1 cellular context compared by ENCODE assay signal in the genomic region with DNA sequence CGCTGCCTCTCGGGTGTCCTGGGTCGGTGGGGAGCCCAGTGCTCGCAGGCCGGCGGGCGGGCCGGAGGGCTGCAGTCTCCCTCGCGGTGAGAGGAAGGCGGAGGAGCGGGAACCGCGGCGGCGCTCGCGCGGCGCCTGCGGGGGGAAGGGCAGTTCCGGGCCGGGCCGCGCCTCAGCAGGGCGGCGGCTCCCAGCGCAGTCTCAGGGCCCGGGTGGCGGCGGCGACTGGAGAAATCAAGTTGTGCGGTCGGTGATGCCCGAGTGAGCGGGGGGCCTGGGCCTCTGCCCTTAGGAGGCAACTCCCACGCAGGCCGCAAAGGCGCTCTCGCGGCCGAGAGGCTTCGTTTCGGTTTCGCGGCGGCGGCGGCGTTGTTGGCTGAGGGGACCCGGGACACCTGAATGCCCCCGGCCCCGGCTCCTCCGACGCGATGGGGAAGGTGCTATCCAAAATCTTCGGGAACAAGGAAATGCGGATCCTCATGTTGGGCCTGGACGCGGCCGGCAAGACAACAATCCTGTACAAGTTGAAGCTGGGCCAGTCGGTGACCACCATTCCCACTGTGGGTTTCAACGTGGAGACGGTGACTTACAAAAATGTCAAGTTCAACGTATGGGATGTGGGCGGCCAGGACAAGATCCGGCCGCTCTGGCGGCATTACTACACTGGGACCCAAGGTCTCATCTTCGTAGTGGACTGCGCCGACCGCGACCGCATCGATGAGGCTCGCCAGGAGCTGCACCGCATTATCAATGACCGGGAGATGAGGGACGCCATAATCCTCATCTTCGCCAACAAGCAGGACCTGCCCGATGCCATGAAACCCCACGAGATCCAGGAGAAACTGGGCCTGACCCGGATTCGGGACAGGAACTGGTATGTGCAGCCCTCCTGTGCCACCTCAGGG.
TF ChIP-seq lines count a peak whose summit lies in the region.

No MANE protein-coding gene starts in this region.

TF ChIP-seq in GM12878, 131 proteins besides CTCF, POLR2A, EP300 and RAD21 (continued from another document and continues in another):
- TF ChIP-seq, protein P1, sequence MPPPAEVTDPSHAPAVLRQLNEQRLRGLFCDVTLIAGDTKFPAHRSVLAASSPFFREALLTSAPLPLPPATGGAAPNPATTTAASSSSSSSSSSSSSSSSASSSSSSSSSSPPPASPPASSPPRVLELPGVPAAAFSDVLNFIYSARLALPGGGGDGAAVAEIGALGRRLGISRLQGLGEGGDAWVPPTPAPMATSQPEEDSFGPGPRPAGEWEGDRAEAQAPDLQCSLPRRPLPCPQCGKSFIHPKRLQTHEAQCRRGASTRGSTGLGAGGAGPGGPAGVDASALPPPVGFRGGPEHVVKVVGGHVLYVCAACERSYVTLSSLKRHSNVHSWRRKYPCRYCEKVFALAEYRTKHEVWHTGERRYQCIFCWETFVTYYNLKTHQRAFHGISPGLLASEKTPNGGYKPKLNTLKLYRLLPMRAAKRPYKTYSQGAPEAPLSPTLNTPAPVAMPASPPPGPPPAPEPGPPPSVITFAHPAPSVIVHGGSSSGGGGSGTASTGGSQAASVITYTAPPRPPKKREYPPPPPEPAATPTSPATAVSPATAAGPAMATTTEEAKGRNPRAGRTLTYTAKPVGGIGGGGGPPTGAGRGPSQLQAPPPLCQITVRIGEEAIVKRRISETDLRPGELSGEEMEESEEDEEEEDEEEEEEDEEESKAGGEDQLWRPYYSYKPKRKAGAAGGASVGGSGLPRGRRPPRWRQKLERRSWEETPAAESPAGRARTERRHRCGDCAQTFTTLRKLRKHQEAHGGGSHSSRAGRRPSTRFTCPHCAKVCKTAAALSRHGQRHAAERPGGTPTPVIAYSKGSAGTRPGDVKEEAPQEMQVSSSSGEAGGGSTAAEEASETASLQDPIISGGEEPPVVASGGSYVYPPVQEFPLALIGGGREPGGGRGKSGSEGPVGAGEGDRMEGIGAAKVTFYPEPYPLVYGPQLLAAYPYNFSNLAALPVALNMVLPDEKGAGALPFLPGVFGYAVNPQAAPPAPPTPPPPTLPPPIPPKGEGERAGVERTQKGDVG (CRISPR knock-in tag; IDR thresholded peaks at IDR 0.05) = no peak
- TF ChIP-seq NFXL1 (IDR thresholded peaks at IDR 0.05; ENCODE audit: borderline replicate concordance) (no peak), TARDBP (IDR thresholded peaks at IDR 0.05; ENCODE audit: borderline replicate concordance) (no peak), SREBF2 (IDR thresholded peaks at IDR 0.05; ENCODE audit: low read length) (no peak), ZNF207 (IDR thresholded peaks at IDR 0.05; ENCODE audit: borderline replicate concordance) (peak; percentile 76), ZNF24 (IDR thresholded peaks at IDR 0.05) (peak; percentile 68), TAF1 (IDR thresholded peaks at IDR 0.05; ENCODE audit: borderline replicate concordance, low read depth, low read length) (no peak), TCF7 (IDR thresholded peaks at IDR 0.05; ENCODE audit: borderline replicate concordance) (no peak), POU2F2 (IDR thresholded peaks at IDR 0.05; ENCODE audit: borderline replicate concordance, low read depth, low read length) (no peak), CBFB (IDR thresholded peaks at IDR 0.05; ENCODE audit: low read depth) (no peak; the same call in 1 of the 2 replicates), BRCA1 (IDR thresholded peaks at IDR 0.05; ENCODE audit: low read depth, low read length) (no peak), ESRRA (IDR thresholded peaks at IDR 0.05; ENCODE audit: low read length) (no peak), KLF5 (IDR thresholded peaks at IDR 0.05; ENCODE audit: partially characterized antibody) (no peak), MYB (IDR thresholded peaks at IDR 0.05; ENCODE audit: borderline replicate concordance, low read depth, low read length) (no peak), EGR1 (IDR thresholded peaks at IDR 0.05; ENCODE audit: borderline replicate concordance in 1 of 2, low read depth in 2 of 2, low read length in 2 of 2) (peak in 1 of 2 experiments; percentile 87; a peak in 2 of 3 replicates), SMC3 (IDR thresholded peaks at IDR 0.05; ENCODE audit: borderline replicate concordance, low read length) (no peak), SMAD5 (IDR thresholded peaks at IDR 0.05; ENCODE audit: low read depth) (no peak; the same call in 1 of the 2 replicates), FOXK2 (IDR thresholded peaks at IDR 0.05) (no peak), RBBP5 (conservative IDR thresholded peaks at IDR 0.05) (peak; percentile 61; the same call in 1 of the 2 replicates), SMAD1 (IDR thresholded peaks at IDR 0.05; ENCODE audit: low read depth, partially characterized antibody) (no peak), IRF4 (IDR thresholded peaks at IDR 0.05; ENCODE audit: low read depth, low read length) (no peak), RUNX3 (IDR thresholded peaks at IDR 0.05; ENCODE audit: low read length) (peak; percentile 80), BACH1 (IDR thresholded peaks at IDR 0.05; ENCODE audit: borderline replicate concordance) (peak; percentile 46), NRF1 (conservative IDR thresholded peaks at IDR 0.05; ENCODE audit: low read depth, low read length) (no peak), CHD1 (IDR thresholded peaks at IDR 0.05; ENCODE audit: low read depth, low read length) (no peak), MEF2A (IDR thresholded peaks at IDR 0.05; ENCODE audit: insufficient read depth, low read depth, low read length) (no peak), CBX3 (IDR thresholded peaks at IDR 0.05; ENCODE audit: borderline replicate concordance, low read depth) (no peak), CHD2 (IDR thresholded peaks at IDR 0.05; ENCODE audit: borderline replicate concordance, low read depth, low read length) (peak; percentile 61; the same call in 1 of the 2 replicates), SP1 (IDR thresholded peaks at IDR 0.05; ENCODE audit: low read depth, low read length) (peak; percentile 26), ZSCAN29 (IDR thresholded peaks at IDR 0.05) (peak; percentile 20)
- TF ChIP-seq, protein P2, sequence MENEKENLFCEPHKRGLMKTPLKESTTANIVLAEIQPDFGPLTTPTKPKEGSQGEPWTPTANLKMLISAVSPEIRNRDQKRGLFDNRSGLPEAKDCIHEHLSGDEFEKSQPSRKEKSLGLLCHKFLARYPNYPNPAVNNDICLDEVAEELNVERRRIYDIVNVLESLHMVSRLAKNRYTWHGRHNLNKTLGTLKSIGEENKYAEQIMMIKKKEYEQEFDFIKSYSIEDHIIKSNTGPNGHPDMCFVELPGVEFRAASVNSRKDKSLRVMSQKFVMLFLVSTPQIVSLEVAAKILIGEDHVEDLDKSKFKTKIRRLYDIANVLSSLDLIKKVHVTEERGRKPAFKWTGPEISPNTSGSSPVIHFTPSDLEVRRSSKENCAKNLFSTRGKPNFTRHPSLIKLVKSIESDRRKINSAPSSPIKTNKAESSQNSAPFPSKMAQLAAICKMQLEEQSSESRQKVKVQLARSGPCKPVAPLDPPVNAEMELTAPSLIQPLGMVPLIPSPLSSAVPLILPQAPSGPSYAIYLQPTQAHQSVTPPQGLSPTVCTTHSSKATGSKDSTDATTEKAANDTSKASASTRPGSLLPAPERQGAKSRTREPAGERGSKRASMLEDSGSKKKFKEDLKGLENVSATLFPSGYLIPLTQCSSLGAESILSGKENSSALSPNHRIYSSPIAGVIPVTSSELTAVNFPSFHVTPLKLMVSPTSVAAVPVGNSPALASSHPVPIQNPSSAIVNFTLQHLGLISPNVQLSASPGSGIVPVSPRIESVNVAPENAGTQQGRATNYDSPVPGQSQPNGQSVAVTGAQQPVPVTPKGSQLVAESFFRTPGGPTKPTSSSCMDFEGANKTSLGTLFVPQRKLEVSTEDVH (IDR thresholded peaks at IDR 0.05; ENCODE audit: low read depth, partially characterized antibody) = no peak
- TF ChIP-seq, protein P3, sequence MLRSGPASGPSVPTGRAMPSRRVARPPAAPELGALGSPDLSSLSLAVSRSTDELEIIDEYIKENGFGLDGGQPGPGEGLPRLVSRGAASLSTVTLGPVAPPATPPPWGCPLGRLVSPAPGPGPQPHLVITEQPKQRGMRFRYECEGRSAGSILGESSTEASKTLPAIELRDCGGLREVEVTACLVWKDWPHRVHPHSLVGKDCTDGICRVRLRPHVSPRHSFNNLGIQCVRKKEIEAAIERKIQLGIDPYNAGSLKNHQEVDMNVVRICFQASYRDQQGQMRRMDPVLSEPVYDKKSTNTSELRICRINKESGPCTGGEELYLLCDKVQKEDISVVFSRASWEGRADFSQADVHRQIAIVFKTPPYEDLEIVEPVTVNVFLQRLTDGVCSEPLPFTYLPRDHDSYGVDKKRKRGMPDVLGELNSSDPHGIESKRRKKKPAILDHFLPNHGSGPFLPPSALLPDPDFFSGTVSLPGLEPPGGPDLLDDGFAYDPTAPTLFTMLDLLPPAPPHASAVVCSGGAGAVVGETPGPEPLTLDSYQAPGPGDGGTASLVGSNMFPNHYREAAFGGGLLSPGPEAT (IDR thresholded peaks at IDR 0.05; ENCODE audit: low read depth) = no peak
- TF ChIP-seq, protein P4, sequence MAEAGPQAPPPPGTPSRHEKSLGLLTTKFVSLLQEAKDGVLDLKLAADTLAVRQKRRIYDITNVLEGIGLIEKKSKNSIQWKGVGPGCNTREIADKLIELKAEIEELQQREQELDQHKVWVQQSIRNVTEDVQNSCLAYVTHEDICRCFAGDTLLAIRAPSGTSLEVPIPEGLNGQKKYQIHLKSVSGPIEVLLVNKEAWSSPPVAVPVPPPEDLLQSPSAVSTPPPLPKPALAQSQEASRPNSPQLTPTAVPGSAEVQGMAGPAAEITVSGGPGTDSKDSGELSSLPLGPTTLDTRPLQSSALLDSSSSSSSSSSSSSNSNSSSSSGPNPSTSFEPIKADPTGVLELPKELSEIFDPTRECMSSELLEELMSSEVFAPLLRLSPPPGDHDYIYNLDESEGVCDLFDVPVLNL (IDR thresholded peaks at IDR 0.05; ENCODE audit: low read depth, low read length) = no peak
- TF ChIP-seq, protein P5, sequence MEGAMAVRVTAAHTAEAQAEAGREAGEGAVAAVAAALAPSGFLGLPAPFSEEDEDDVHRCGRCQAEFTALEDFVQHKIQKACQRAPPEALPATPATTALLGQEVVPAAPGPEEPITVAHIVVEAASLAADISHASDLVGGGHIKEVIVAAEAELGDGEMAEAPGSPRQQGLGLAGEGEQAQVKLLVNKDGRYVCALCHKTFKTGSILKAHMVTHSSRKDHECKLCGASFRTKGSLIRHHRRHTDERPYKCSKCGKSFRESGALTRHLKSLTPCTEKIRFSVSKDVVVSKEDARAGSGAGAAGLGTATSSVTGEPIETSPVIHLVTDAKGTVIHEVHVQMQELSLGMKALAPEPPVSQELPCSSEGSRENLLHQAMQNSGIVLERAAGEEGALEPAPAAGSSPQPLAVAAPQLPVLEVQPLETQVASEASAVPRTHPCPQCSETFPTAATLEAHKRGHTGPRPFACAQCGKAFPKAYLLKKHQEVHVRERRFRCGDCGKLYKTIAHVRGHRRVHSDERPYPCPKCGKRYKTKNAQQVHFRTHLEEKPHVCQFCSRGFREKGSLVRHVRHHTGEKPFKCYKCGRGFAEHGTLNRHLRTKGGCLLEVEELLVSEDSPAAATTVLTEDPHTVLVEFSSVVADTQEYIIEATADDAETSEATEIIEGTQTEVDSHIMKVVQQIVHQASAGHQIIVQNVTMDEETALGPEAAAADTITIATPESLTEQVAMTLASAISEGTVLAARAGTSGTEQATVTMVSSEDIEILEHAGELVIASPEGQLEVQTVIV (IDR thresholded peaks at IDR 0.05; ENCODE audit: borderline replicate concordance, partially characterized antibody) = no peak
- TF ChIP-seq, protein P6, sequence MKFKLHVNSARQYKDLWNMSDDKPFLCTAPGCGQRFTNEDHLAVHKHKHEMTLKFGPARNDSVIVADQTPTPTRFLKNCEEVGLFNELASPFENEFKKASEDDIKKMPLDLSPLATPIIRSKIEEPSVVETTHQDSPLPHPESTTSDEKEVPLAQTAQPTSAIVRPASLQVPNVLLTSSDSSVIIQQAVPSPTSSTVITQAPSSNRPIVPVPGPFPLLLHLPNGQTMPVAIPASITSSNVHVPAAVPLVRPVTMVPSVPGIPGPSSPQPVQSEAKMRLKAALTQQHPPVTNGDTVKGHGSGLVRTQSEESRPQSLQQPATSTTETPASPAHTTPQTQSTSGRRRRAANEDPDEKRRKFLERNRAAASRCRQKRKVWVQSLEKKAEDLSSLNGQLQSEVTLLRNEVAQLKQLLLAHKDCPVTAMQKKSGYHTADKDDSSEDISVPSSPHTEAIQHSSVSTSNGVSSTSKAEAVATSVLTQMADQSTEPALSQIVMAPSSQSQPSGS (IDR thresholded peaks at IDR 0.05; ENCODE audit: low read length) = no peak; the same call in 1 of the 2 replicates
- TF ChIP-seq, protein P7, sequence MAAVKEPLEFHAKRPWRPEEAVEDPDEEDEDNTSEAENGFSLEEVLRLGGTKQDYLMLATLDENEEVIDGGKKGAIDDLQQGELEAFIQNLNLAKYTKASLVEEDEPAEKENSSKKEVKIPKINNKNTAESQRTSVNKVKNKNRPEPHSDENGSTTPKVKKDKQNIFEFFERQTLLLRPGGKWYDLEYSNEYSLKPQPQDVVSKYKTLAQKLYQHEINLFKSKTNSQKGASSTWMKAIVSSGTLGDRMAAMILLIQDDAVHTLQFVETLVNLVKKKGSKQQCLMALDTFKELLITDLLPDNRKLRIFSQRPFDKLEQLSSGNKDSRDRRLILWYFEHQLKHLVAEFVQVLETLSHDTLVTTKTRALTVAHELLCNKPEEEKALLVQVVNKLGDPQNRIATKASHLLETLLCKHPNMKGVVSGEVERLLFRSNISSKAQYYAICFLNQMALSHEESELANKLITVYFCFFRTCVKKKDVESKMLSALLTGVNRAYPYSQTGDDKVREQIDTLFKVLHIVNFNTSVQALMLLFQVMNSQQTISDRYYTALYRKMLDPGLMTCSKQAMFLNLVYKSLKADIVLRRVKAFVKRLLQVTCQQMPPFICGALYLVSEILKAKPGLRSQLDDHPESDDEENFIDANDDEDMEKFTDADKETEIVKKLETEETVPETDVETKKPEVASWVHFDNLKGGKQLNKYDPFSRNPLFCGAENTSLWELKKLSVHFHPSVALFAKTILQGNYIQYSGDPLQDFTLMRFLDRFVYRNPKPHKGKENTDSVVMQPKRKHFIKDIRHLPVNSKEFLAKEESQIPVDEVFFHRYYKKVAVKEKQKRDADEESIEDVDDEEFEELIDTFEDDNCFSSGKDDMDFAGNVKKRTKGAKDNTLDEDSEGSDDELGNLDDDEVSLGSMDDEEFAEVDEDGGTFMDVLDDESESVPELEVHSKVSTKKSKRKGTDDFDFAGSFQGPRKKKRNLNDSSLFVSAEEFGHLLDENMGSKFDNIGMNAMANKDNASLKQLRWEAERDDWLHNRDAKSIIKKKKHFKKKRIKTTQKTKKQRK (IDR thresholded peaks at IDR 0.05; ENCODE audit: low read depth, low read length) = no peak
- TF ChIP-seq, protein P8, sequence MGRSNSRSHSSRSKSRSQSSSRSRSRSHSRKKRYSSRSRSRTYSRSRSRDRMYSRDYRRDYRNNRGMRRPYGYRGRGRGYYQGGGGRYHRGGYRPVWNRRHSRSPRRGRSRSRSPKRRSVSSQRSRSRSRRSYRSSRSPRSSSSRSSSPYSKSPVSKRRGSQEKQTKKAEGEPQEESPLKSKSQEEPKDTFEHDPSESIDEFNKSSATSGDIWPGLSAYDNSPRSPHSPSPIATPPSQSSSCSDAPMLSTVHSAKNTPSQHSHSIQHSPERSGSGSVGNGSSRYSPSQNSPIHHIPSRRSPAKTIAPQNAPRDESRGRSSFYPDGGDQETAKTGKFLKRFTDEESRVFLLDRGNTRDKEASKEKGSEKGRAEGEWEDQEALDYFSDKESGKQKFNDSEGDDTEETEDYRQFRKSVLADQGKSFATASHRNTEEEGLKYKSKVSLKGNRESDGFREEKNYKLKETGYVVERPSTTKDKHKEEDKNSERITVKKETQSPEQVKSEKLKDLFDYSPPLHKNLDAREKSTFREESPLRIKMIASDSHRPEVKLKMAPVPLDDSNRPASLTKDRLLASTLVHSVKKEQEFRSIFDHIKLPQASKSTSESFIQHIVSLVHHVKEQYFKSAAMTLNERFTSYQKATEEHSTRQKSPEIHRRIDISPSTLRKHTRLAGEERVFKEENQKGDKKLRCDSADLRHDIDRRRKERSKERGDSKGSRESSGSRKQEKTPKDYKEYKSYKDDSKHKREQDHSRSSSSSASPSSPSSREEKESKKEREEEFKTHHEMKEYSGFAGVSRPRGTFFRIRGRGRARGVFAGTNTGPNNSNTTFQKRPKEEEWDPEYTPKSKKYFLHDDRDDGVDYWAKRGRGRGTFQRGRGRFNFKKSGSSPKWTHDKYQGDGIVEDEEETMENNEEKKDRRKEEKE (IDR thresholded peaks at IDR 0.05) = peak; percentile 49; the same call in 1 of the 2 replicates
